ENCODE assay signal across 8 cellular contexts in the genomic region with DNA sequence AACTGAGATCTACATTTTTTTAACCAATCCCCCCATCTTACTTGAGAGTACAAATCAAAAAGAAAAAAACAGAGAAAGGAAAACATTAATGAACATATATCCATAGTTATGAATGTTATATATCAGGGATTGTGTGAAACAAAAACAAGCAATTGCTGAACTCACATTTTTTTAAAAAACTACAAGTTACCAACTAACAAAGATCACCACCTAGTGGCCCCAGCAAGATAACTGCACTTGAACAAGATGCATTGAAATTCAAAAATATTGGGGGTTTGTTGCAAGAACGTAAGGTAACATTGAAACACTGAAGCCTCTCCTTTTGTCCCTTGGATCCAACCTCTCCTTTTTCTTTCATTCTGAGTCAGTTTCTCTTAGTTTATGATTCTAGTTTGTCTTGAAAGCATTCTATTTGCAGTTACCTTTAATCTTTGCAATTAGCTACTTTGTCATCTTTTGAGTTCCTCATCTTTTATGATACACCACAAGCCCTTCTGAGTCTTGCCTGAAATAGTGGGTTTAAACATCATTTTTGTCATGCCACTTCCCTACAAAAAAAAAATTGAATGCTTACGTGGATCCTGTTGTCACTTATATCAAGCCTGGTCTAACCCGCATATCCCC.
A peak's percentile ranks its signal among the peaks of the same experiment; 100 is the strongest.
DNase-seq lines count a peak whose midpoint lies in the region; ATAC-seq, FAIRE-seq and TF ChIP-seq lines count a peak whose summit lies in the region.

No MANE protein-coding gene starts in this region.

- WGBS in thyroid gland, 2 donors: 51 to 53% methylated on average over 3 of the region's 3 CpGs

- intact Hi-C loops in thyroid gland (cut with DNase I): no loop called here

- no peaks in the 10 kb centered on the region for H3K9me3 ChIP-seq in thyroid gland

- H3K36me3 ChIP-seq in thyroid gland: no peaks in the 10 kb centered on the region

- H3K9me3 Mint-ChIP-seq in stimulated activated naive CD8-positive, alpha-beta T cell treated with anti-CD3 and anti-CD28 coated beads, Interleukin-15, amount 100 ng/mL, for 72 hours: peaks cover 6 to 8% of the 10 kb centered on the region in 2 donors

- no peak overlapping the region for H3K27ac Mint-ChIP-seq in stimulated activated naive CD8-positive, alpha-beta T cell treated with anti-CD3 and anti-CD28 coated beads, Interleukin-15, amount 100 ng/mL, for 72 hours

- peaks cover 15% of the 10 kb centered on the region for H3K27me3 Mint-ChIP-seq in stimulated activated naive CD8-positive, alpha-beta T cell treated with anti-CD3 and anti-CD28 coated beads, Interleukin-15, amount 100 ng/mL, for 72 hours

- H3K27me3 ChIP-seq in thyroid gland: no peaks in the 10 kb centered on the region

- no peak overlapping the region for H3K4me3 ChIP-seq in thyroid gland (replicated peaks in 1 of 3)

- H3K4me1 ChIP-seq in thyroid gland: no peaks in the 10 kb centered on the region

- H3K4me3 Mint-ChIP-seq in stimulated activated naive CD8-positive, alpha-beta T cell treated with anti-CD3 and anti-CD28 coated beads, Interleukin-15, amount 100 ng/mL, for 72 hours: no peak overlapping the region

- no peak overlapping the region for H3K27ac ChIP-seq in thyroid gland

- no peak for ATAC-seq in stimulated activated naive CD8-positive, alpha-beta T cell treated with anti-CD3 and anti-CD28 coated beads, Interleukin-15, amount 100 ng/mL, for 72 hours

- peak; percentile 99 for FAIRE-seq in A204.1 (lab: Jason Lieb, UNC)

- no peaks in the 10 kb centered on the region for H3K4me1 Mint-ChIP-seq in stimulated activated naive CD8-positive, alpha-beta T cell treated with anti-CD3 and anti-CD28 coated beads, Interleukin-15, amount 100 ng/mL, for 72 hours

- TF ChIP-seq CTCF in GM12872 (IDR thresholded peaks at IDR 0.05; ENCODE audit: insufficient read depth, low read depth, low read length): peak; percentile 67
- TF ChIP-seq CTCF in thyroid gland (IDR thresholded peaks at IDR 0.05): peak; percentile 34 to 87 (median 57)

- no peak for TF ChIP-seq POLR2A in thyroid gland (IDR thresholded peaks at IDR 0.05)

- DNase-seq in HuH-7 (ENCODE audit: low spot score) (peak; percentile 5), SKM-1 treated with dmso at 0.1 percent for 144 hours (lab: John Stamatoyannopoulos, UW; ENCODE audit: unreplicated experiment) (peak; percentile 35), germinal center (ENCODE audit: low spot score) (peak; percentile 6), thyroid gland (peak; percentile 13 to 36), C1 segment of cervical spinal cord (lab: John Stamatoyannopoulos, UW) (no peak)
- no peak for DNase-seq in stimulated activated naive CD8-positive, alpha-beta T cell treated with anti-CD3 and anti-CD28 coated beads, Interleukin-15, amount 100 ng/mL, for 72 hours

Comparison
In these comparisons a context has a peak if more than half of its experiments do, and no peak if none do; other contexts are left out.
1. DNase-seq: peak in HuH-7 (single experiment), SKM-1 treated with dmso at 0.1 percent for 144 hours (single experiment), germinal center (single experiment) and thyroid gland (2 of 2); none in C1 segment of cervical spinal cord (0 of 14) and stimulated activated naive CD8-positive, alpha-beta T cell treated with anti-CD3 and anti-CD28 coated beads, Interleukin-15, amount 100 ng/mL, for 72 hours (0 of 2).